ENCODE assay signal across 13 cellular contexts in the genomic region with DNA sequence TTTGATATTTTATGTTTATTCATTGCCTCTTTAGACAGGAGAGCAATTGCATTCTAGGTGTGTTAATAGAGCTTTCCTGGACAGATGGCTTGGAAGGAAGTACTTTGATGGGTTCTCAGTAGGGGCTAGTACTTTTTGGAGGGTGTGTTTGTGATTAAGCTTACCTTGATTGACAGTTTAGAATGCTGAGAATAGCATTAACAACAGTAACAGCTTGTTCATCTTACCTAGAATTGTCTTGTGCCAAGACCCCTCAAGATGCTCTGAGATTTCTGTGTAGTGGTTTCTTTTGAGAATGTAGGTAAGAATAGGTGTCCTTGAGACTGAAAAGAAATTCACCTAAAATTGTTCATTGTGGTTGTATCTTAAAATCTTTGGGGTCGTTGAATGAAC. TPM values are rescaled to one million over a fixed set of nuclear protein-coding genes. Genes with fewer than 3 reads are reported as not detected.
A peak's percentile ranks its signal among the peaks of the same experiment; 100 is the strongest.
DNase-seq lines count a peak whose midpoint lies in the region; ATAC-seq and TF ChIP-seq lines count a peak whose summit lies in the region.
"Had no signal": no experiment of that assay in that cellular context is flagged by ENCODE, and none has a peak within 500 bp of the region (broad histone marks: within the 10 kb centered on the region; RNA-seq: fewer than 3 reads in every experiment).

No MANE protein-coding gene starts in this region.

- H3K9ac ChIP-seq in BLaER1 = no peak overlapping the region
- peak overlapping the region; percentile 63 for H3K9ac ChIP-seq in mesenchymal stem cell (ENCODE audit: low read length)

- no peak overlapping the region for H3K23ac ChIP-seq in mesenchymal stem cell (ENCODE audit: low read length in 2 of 2)

- H2AK5ac ChIP-seq in mesenchymal stem cell (ENCODE audit: low read length, severe bottlenecking) = no peak overlapping the region

- no peak overlapping the region for H2BK12ac ChIP-seq in mesenchymal stem cell (ENCODE audit: low read length in 2 of 2)

- POLR2A ChIA-PET in HEK293T (lab: Yijun Ruan, JAX) = interaction anchor here (0.9 kb wide), 1 partner anchor 90 kb away, joined by 4 read pairs; no protein-coding TSS in a partner anchor

- no peak overlapping the region for H4K8ac ChIP-seq in mesenchymal stem cell (ENCODE audit: low read length)

- H3K4me2 ChIP-seq in BLaER1 (peak overlapping the region; percentile 96), mesenchymal stem cell (ENCODE audit: low read length, poor library complexity, severe bottlenecking) (no peak overlapping the region)

- no peaks in the 10 kb centered on the region for H3K9me3 ChIP-seq in BLaER1
- no peaks in the 10 kb centered on the region for H3K9me3 ChIP-seq in mesenchymal stem cell (ENCODE audit: control insufficient read depth, low read length)
- H3K9me3 ChIP-seq: Caco-2, suprapubic skin had no signal

- CTCF ChIA-PET in HEK293T (lab: Yijun Ruan, JAX) = no interaction called here

- H3K36me3 Mint-ChIP-seq in activated naive CD4-positive, alpha-beta T cell treated with anti-CD3 and anti-CD28 coated beads, Interleukin-2, amount 50 U/mL, for 72 hours = peaks cover 0 to 13% of the 10 kb centered on the region in 2 donors

- H3K79me1 ChIP-seq in mesenchymal stem cell (replicated peaks; ENCODE audit: low read length, poor library complexity, severe bottlenecking) = no peaks in the 10 kb centered on the region

- H3K27ac ChIP-seq in BLaER1 (no peak overlapping the region), mesenchymal stem cell (ENCODE audit: low read length, poor library complexity, severe bottlenecking) (no peak overlapping the region)
- H3K27ac ChIP-seq: suprapubic skin had no signal

- WGBS in mesenchymal stem cell = 44% methylated on average over 1 of the region's 1 CpG

- peak overlapping the region; percentile 62 to 69 for H3K27ac Mint-ChIP-seq in activated naive CD4-positive, alpha-beta T cell treated with anti-CD3 and anti-CD28 coated beads, Interleukin-2, amount 50 U/mL, for 72 hours

- no peak overlapping the region for H3K18ac ChIP-seq in mesenchymal stem cell (ENCODE audit: low read depth in 1 of 2, low read length in 2 of 2)

- H4K91ac ChIP-seq in mesenchymal stem cell (ENCODE audit: low read length) = no peak overlapping the region

- no peak overlapping the region for H2BK120ac ChIP-seq in mesenchymal stem cell (ENCODE audit: low read depth, low read length)

- H3K36me3 ChIP-seq in BLaER1 (no peaks in the 10 kb centered on the region), mesenchymal stem cell (ENCODE audit: control insufficient read depth in 1 of 2, insufficient read depth in 2 of 2, low read depth in 1 of 2, low read length in 2 of 2) (no peaks in the 10 kb centered on the region)
- H3K36me3 ChIP-seq: suprapubic skin had no signal

- DNase-seq in HEK293T (ENCODE audit: extremely low spot score) = no peak
- DNase-seq in activated naive CD4-positive, alpha-beta T cell treated with anti-CD3 and anti-CD28 coated beads, Interleukin-2, amount 50 U/mL, for 72 hours (ENCODE audit: low spot score in 2 of 2) = no peak
- DNase-seq in mesenchymal stem cell = no peak
- DNase-seq in activated CD8-positive, alpha-beta memory T cell treated with anti-CD3 and anti-CD28 coated beads, Interleukin-2, amount 50 U/mL, for 48 hours = no peak
- DNase-seq in NCI-H187 treated with DMSO at 0.1 percent for 48 hours (lab: John Stamatoyannopoulos, UW) = no peak
- DNase-seq in kidney glomerular epithelial cell (lab: John Stamatoyannopoulos, UW) = no peak
- DNase-seq in RKO (ENCODE audit: low spot score) = no peak
- DNase-seq: activated CD4-positive, CD25-positive, alpha-beta regulatory T cell treated with anti-CD3 and anti-CD28 coated beads, Interleukin-2, amount 50 U/mL, for 72 hours; Caco-2; head of caudate nucleus; midbrain had no signal

- no peak overlapping the region for H3K4me3 ChIP-seq in BLaER1
- peak overlapping the region in 1 of 2 experiments; percentile 58 for H3K4me3 ChIP-seq in mesenchymal stem cell (ENCODE audit: insufficient read depth in 1 of 2, low read depth in 1 of 2, low read length in 2 of 2)
- H3K4me3 ChIP-seq: suprapubic skin had no signal

- ATAC-seq in activated naive CD4-positive, alpha-beta T cell treated with anti-CD3 and anti-CD28 coated beads, Interleukin-2, amount 50 U/mL, for 72 hours = peak in 1 of 2 donors; percentile 54

- H3K4ac ChIP-seq in mesenchymal stem cell (ENCODE audit: low read depth in 1 of 2, low read length in 2 of 2) = no peak overlapping the region

- H3K27me3 ChIP-seq in BLaER1 (no peaks in the 10 kb centered on the region), mesenchymal stem cell (ENCODE audit: control insufficient read depth in 1 of 2, insufficient read depth in 1 of 2, low read length in 2 of 2) (no peaks in the 10 kb centered on the region)
- H3K27me3 ChIP-seq: suprapubic skin had no signal

- no peak overlapping the region for H2BK15ac ChIP-seq in mesenchymal stem cell (ENCODE audit: low read depth, poor library complexity, severe bottlenecking)

- H3K9me3 Mint-ChIP-seq in activated naive CD4-positive, alpha-beta T cell treated with anti-CD3 and anti-CD28 coated beads, Interleukin-2, amount 50 U/mL, for 72 hours = no peaks in the 10 kb centered on the region

- no peak overlapping the region for H2AFZ ChIP-seq in mesenchymal stem cell (ENCODE audit: low read depth, low read length)

- H2BK5ac ChIP-seq in mesenchymal stem cell (ENCODE audit: low read depth, low read length, poor library complexity, severe bottlenecking) = no peak overlapping the region

- peaks cover 100% of the 10 kb centered on the region for H4K20me1 ChIP-seq in BLaER1

- no peak overlapping the region for H3K14ac ChIP-seq in mesenchymal stem cell (ENCODE audit: low read length in 2 of 2)

- H3K4me1 ChIP-seq in BLaER1 (peaks cover 87% of the 10 kb centered on the region), mesenchymal stem cell (ENCODE audit: control insufficient read depth, insufficient read depth, low read depth, low read length) (peaks cover 2% of the 10 kb centered on the region)

TF ChIP-seq in HEK293T, 16 proteins besides CTCF, POLR2A, EP300 and RAD21:
- TF ChIP-seq NFRKB (IDR thresholded peaks at IDR 0.05) (no peak), ELF4 (IDR thresholded peaks at IDR 0.05) (no peak), FOXK2 (IDR thresholded peaks at IDR 0.05) (no peak), ZNF384 (IDR thresholded peaks at IDR 0.05) (no peak), BHLHE40 (IDR thresholded peaks at IDR 0.05; ENCODE audit: borderline replicate concordance) (no peak)
- TF ChIP-seq, protein P1, sequence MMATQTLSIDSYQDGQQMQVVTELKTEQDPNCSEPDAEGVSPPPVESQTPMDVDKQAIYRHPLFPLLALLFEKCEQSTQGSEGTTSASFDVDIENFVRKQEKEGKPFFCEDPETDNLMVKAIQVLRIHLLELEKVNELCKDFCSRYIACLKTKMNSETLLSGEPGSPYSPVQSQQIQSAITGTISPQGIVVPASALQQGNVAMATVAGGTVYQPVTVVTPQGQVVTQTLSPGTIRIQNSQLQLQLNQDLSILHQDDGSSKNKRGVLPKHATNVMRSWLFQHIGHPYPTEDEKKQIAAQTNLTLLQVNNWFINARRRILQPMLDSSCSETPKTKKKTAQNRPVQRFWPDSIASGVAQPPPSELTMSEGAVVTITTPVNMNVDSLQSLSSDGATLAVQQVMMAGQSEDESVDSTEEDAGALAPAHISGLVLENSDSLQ (IDR thresholded peaks at IDR 0.05) = peak; percentile 64

RNA-seq across cellular contexts. Expression of a gene that starts 6.2 kb away (rescaled TPM):
- total RNA-seq in activated naive CD4-positive, alpha-beta T cell treated with anti-CD3 and anti-CD28 coated beads, Interleukin-2, amount 50 U/mL, for 72 hours = 10 to 100 TPM; 71.4 to 81.4 TPM
- polyA plus RNA-seq in mesenchymal stem cell (2013, experiment 1 of 2) = 21.2 TPM
- polyA plus RNA-seq in mesenchymal stem cell (2013, experiment 2 of 2) = 20.6 TPM
